In genomic region chrX:11264925-11265324, GRCh38 we compare ENCODE assay signal across 18 cellular contexts. TPM values are rescaled to one million over a fixed set of nuclear protein-coding genes. Genes with fewer than 3 reads are reported as not detected.
"Had no signal": no experiment of that assay in that cellular context is flagged by ENCODE, and none has a peak within 500 bp of the region (broad histone marks: within the 10 kb centered on the region; RNA-seq: fewer than 3 reads in every experiment).

No MANE protein-coding gene starts in this region.

- H3K27me3 Mint-ChIP-seq: activated CD4-positive, alpha-beta memory T cell treated with anti-CD3 and anti-CD28 coated beads for 36 hours; activated naive CD8-positive, alpha-beta T cell; stimulated activated naive CD8-positive, alpha-beta T cell treated with anti-CD3 and anti-CD28 coated beads, Interleukin-15, amount 100 ng/mL, for 72 hours had no signal

- H3K4me3 ChIP-seq: right lobe of liver had no signal

- H3K9me3 Mint-ChIP-seq: activated CD4-positive, alpha-beta memory T cell treated with anti-CD3 and anti-CD28 coated beads for 36 hours; activated T-cell treated with anti-CD3 and anti-CD28 coated beads, Interleukin-2, amount 50 U/mL, for 4 hours; stimulated activated naive CD8-positive, alpha-beta T cell treated with anti-CD3 and anti-CD28 coated beads, Interleukin-15, amount 100 ng/mL, for 72 hours had no signal

- H3K27me3 ChIP-seq: esophagus muscularis mucosa, heart left ventricle, right lobe of liver had no signal

- H3K4me1 ChIP-seq: right lobe of liver had no signal

- DNase-seq: activated CD4-positive, alpha-beta memory T cell treated with anti-CD3 and anti-CD28 coated beads for 36 hours; activated CD4-positive, CD25-positive, alpha-beta regulatory T cell treated with anti-CD3 and anti-CD28 coated beads, Interleukin-2, amount 50 U/mL, for 72 hours; activated effector memory CD4-positive, alpha-beta T cell treated with anti-CD3 and anti-CD28 coated beads, Interleukin-2, amount 50 U/mL, for 16 hours; activated T-cell treated with anti-CD3 and anti-CD28 coated beads, Interleukin-2, amount 50 U/mL, for 4 hours; cerebellar nuclear complex; dorsolateral prefrontal cortex; heart left ventricle; islet precursor cell; left ventricle myocardium superior; midbrain; naive B cell; right lobe of liver; stimulated activated CD4-positive, alpha-beta T cell treated with anti-CD3 and anti-CD28 coated beads, Interleukin-12 subunit alpha, Interleukin-12 subunit beta, amount 100 ng/mL, for 4 hours; stimulated activated CD4-positive, alpha-beta T cell treated with anti-CD3 and anti-CD28 coated beads, Interleukin-2, amount 100 ng/mL, for 48 hours; stimulated activated naive CD8-positive, alpha-beta T cell treated with anti-CD3 and anti-CD28 coated beads, Interleukin-15, amount 100 ng/mL, for 72 hours had no signal

- ATAC-seq: activated T-cell treated with anti-CD3 and anti-CD28 coated beads, Interleukin-2, amount 50 U/mL, for 4 hours; right lobe of liver; stimulated activated naive CD8-positive, alpha-beta T cell treated with anti-CD3 and anti-CD28 coated beads, Interleukin-15, amount 100 ng/mL, for 72 hours had no signal

- H3K4me1 Mint-ChIP-seq: naive B cell; stimulated activated naive CD8-positive, alpha-beta T cell treated with anti-CD3 and anti-CD28 coated beads, Interleukin-15, amount 100 ng/mL, for 72 hours had no signal

- H3K36me3 Mint-ChIP-seq: activated CD4-positive, alpha-beta memory T cell treated with anti-CD3 and anti-CD28 coated beads for 36 hours; activated naive CD8-positive, alpha-beta T cell had no signal

- H3K36me3 ChIP-seq: esophagus muscularis mucosa, heart left ventricle, right lobe of liver had no signal

- H3K4me3 Mint-ChIP-seq: activated CD4-positive, alpha-beta memory T cell treated with anti-CD3 and anti-CD28 coated beads for 36 hours; activated naive CD8-positive, alpha-beta T cell; activated T-cell treated with anti-CD3 and anti-CD28 coated beads, Interleukin-2, amount 50 U/mL, for 4 hours; naive B cell; stimulated activated naive CD8-positive, alpha-beta T cell treated with anti-CD3 and anti-CD28 coated beads, Interleukin-15, amount 100 ng/mL, for 72 hours had no signal

- H3K27ac ChIP-seq: dorsolateral prefrontal cortex, esophagus muscularis mucosa, right lobe of liver had no signal

- H3K27ac Mint-ChIP-seq: activated CD4-positive, alpha-beta memory T cell treated with anti-CD3 and anti-CD28 coated beads for 36 hours; activated naive CD8-positive, alpha-beta T cell; stimulated activated naive CD8-positive, alpha-beta T cell treated with anti-CD3 and anti-CD28 coated beads, Interleukin-15, amount 100 ng/mL, for 72 hours had no signal

- H3K9me3 ChIP-seq: esophagus muscularis mucosa, heart left ventricle, right lobe of liver had no signal

RNA-seq across cellular contexts. Expression of gene AMELX, which starts 28.3 kb away (rescaled TPM):
- total RNA-seq: activated CD4-positive, alpha-beta memory T cell treated with anti-CD3 and anti-CD28 coated beads for 36 hours; activated T-cell treated with anti-CD3 and anti-CD28 coated beads, Interleukin-2, amount 50 U/mL, for 4 hours; dorsolateral prefrontal cortex; esophagus muscularis mucosa; heart left ventricle; left ventricle myocardium superior; right lobe of liver; T-helper 2 cell treated with Interferon-gamma antibody and Interleukin-4, amounts not matched to agents 100 ng/mL and 5 ng/mL, for 36 hours had no signal
